ENCODE assay signal across 8 cellular contexts in the genomic region with DNA sequence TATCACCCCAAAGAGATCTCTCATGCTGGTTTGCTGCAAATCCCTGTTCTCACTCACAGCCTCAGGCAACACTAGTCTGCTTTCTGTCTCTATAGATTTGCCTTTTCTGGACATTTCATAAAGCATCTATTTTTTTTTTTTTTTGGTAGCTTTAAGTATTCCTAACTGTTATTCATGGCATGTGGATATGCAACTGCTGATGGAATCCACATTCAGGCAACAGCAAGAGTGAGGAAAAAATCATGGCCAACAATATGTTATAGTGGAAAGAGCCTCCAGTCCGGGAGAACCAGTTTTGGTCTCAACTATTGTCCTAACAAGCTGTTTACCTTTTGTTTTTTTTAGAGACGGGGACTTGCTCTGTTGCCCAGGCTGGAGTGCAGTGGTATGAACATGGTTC. TPM values are rescaled to one million over a fixed set of nuclear protein-coding genes. Genes with fewer than 3 reads are reported as not detected.
"Had no signal": no experiment of that assay in that cellular context is flagged by ENCODE, and none has a peak within 500 bp of the region (broad histone marks: within the 10 kb centered on the region; RNA-seq: fewer than 3 reads in every experiment).

No MANE protein-coding gene starts in this region.

- DNase-seq: GM23248, GOT3, H7, HFFc6, KBM-7 had no signal

- H3K4me3 ChIP-seq: GM23248, HAP-1 had no signal

- ATAC-seq: HCT116, HepG2 had no signal

- H3K36me3 ChIP-seq: HAP-1 had no signal

- H3K9me3 ChIP-seq: HAP-1 had no signal

RNA-seq across cellular contexts. Expression of gene TMEM150C, which starts 27.1 kb away (rescaled TPM):
- total RNA-seq: HFFc6 had no signal
